20 cellular contexts compared by ENCODE assay signal in the genomic region with DNA sequence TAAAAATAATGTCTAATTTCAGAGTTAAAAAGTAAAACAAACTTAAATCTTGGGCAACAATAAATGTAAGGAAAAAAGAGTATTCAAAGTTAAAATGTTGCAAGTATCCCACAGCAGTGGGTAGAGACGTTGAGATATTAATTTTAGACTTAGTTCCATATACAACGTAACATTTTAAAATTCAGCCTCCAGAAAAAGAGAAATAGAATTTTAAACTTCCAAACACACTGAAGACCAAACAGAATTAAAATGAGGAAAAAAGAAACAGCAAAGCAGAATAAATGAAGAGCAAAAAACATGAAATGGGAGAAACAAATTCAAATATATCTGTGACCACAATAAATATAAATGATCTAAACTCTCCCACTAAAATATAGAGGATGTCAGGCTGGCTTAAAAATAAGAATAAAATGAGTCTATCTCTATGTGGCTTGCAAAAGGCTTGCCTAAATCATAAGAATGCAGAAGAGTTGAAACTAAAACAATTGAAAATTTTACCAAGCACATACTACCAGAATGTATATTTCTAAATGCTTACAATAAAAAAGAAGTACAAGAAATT. TPM values are rescaled to one million over a fixed set of nuclear protein-coding genes. Genes with fewer than 3 reads are reported as not detected.
"Had no signal": no experiment of that assay in that cellular context is flagged by ENCODE, and none has a peak within 500 bp of the region (broad histone marks: within the 10 kb centered on the region; RNA-seq: fewer than 3 reads in every experiment).

No MANE protein-coding gene starts in this region.

- H3K27me3 ChIP-seq: colonic mucosa, esophagus muscularis mucosa, foreskin keratinocyte, gastroesophageal sphincter, hepatocyte, left lung had no signal

- ATAC-seq: effector memory CD8-positive, alpha-beta T cell; foreskin keratinocyte; gastroesophageal sphincter; heart left ventricle; left cardiac atrium; left lung; left ventricle myocardium superior; lower lobe of right lung; mucosa of descending colon; naive thymus-derived CD8-positive, alpha-beta T cell had no signal

- H3K4me2 ChIP-seq: hepatocyte had no signal

- H3K4me1 ChIP-seq: colonic mucosa, esophagus muscularis mucosa, gastroesophageal sphincter, heart left ventricle, left lung, lower lobe of right lung had no signal

- DNase-seq: colonic mucosa; cortex of kidney; effector CD8-positive, alpha-beta T cell; effector memory CD8-positive, alpha-beta T cell; endodermal cell; foreskin keratinocyte; heart left ventricle; hypothalamus; left cardiac atrium; left lung; left ventricle myocardium superior; lower lobe of right lung; mesenchymal stem cell; mucosa of descending colon; naive B cell; naive thymus-derived CD8-positive, alpha-beta T cell had no signal

- FAIRE-seq: keratinocyte had no signal

- H2AFZ ChIP-seq: hepatocyte had no signal

- H3K4me3 ChIP-seq: colonic mucosa, esophagus muscularis mucosa, gastroesophageal sphincter, heart left ventricle, hepatocyte, left lung, lower lobe of right lung, mucosa of descending colon had no signal

- H3K27ac ChIP-seq: colonic mucosa, esophagus muscularis mucosa, foreskin keratinocyte, gastroesophageal sphincter, heart left ventricle, hepatocyte, left lung, lower lobe of right lung had no signal

- H3K9me3 ChIP-seq: colonic mucosa, esophagus muscularis mucosa, mucosa of descending colon had no signal

- H3K36me3 ChIP-seq: colonic mucosa, esophagus muscularis mucosa, gastroesophageal sphincter, heart left ventricle, left lung, lower lobe of right lung had no signal

- H3K79me2 ChIP-seq: hepatocyte had no signal

RNA-seq across cellular contexts. Expression of gene EGFR, which starts 46.0 kb away (rescaled TPM):
- total RNA-seq: naive thymus-derived CD8-positive, alpha-beta T cell had no signal
- polyA plus RNA-seq: naive thymus-derived CD8-positive, alpha-beta T cell had no signal
